ENCODE assay signal across 9 cellular contexts in the genomic region with DNA sequence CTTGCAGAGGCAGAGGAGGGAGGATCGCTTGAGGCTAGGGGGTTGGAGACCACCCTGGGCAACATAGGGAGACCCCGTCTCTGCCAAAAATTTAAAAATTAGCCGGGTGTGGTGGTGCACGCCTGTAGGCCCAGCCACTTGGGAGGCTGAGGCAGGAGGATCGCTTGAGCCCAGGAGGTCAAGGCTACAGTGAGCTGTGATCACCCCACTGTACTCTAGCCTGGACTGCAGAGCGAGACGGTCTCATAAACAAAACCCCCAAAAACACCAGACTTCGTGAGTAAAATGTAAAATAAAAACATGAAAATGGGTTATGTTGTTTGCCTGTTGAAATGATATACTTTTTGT. TPM values are rescaled to one million over a fixed set of nuclear protein-coding genes. Genes with fewer than 3 reads are reported as not detected.
A peak's percentile ranks its signal among the peaks of the same experiment; 100 is the strongest.
DNase-seq lines count a peak whose midpoint lies in the region; ATAC-seq and TF ChIP-seq lines count a peak whose summit lies in the region.
"Had no signal": no experiment of that assay in that cellular context is flagged by ENCODE, and none has a peak within 500 bp of the region (broad histone marks: within the 10 kb centered on the region; RNA-seq: fewer than 3 reads in every experiment).

No MANE protein-coding gene starts in this region.

- H3K9me3 Mint-ChIP-seq in activated T-helper 1 cell treated with anti-CD3 and anti-CD28 coated beads, Interleukin-12 subunit alpha, Interleukin-12 subunit beta, Interleukin-2, Interleukin-4 antibody, amounts not matched to agents 30 ng/mL and 10 ng/mL and 1 ng/mL, durations not matched to agents 14 hours and 24 hours and 36 hours: no peaks in the 10 kb centered on the region
- no peaks in the 10 kb centered on the region for H3K9me3 Mint-ChIP-seq in stimulated activated memory B cell treated with anti-CD40 and anti-IgM and Interleukin-4, amounts not matched to agents 10 μg/mL and 1 μg/mL and 100 μg/mL, for 72 hours

- no peak for TF ChIP-seq CTCF in HFF-Myc (IDR thresholded peaks at IDR 0.05; ENCODE audit: low read depth, low read length, missing control alignments)

- peaks cover 4% of the 10 kb centered on the region for H3K36me3 Mint-ChIP-seq in activated T-helper 1 cell treated with anti-CD3 and anti-CD28 coated beads, Interleukin-12 subunit alpha, Interleukin-12 subunit beta, Interleukin-2, Interleukin-4 antibody, amounts not matched to agents 30 ng/mL and 10 ng/mL and 1 ng/mL, durations not matched to agents 14 hours and 24 hours and 36 hours (ENCODE audit: low read depth)
- no peaks in the 10 kb centered on the region for H3K36me3 Mint-ChIP-seq in stimulated activated memory B cell treated with anti-CD40 and anti-IgM and Interleukin-4, amounts not matched to agents 10 μg/mL and 1 μg/mL and 100 μg/mL, for 72 hours

- H3K27ac Mint-ChIP-seq in activated T-helper 1 cell treated with anti-CD3 and anti-CD28 coated beads, Interleukin-12 subunit alpha, Interleukin-12 subunit beta, Interleukin-2, Interleukin-4 antibody, amounts not matched to agents 30 ng/mL and 10 ng/mL and 1 ng/mL, durations not matched to agents 14 hours and 24 hours and 36 hours: peak overlapping the region; percentile 61
- peak overlapping the region; percentile 87 for H3K27ac Mint-ChIP-seq in stimulated activated memory B cell treated with anti-CD40 and anti-IgM and Interleukin-4, amounts not matched to agents 10 μg/mL and 1 μg/mL and 100 μg/mL, for 72 hours

- intact Hi-C loops in activated T-helper 1 cell treated with anti-CD3 and anti-CD28 coated beads, Interleukin-12 subunit alpha, Interleukin-12 subunit beta, Interleukin-2, Interleukin-4 antibody, amounts not matched to agents 30 ng/mL and 10 ng/mL and 1 ng/mL, durations not matched to agents 14 hours and 24 hours and 36 hours (cut with micrococcal nuclease): loop anchor here (5.0 kb wide), 4 partner anchors 230 to 1455 kb away; a partner anchor contains a TSS

- peak overlapping the region; percentile 87 for H3K4me3 Mint-ChIP-seq in activated T-helper 1 cell treated with anti-CD3 and anti-CD28 coated beads, Interleukin-12 subunit alpha, Interleukin-12 subunit beta, Interleukin-2, Interleukin-4 antibody, amounts not matched to agents 30 ng/mL and 10 ng/mL and 1 ng/mL, durations not matched to agents 14 hours and 24 hours and 36 hours
- H3K4me3 Mint-ChIP-seq in stimulated activated memory B cell treated with anti-CD40 and anti-IgM and Interleukin-4, amounts not matched to agents 10 μg/mL and 1 μg/mL and 100 μg/mL, for 72 hours: peak overlapping the region; percentile 94

- peaks cover 11% of the 10 kb centered on the region for H3K27me3 Mint-ChIP-seq in activated T-helper 1 cell treated with anti-CD3 and anti-CD28 coated beads, Interleukin-12 subunit alpha, Interleukin-12 subunit beta, Interleukin-2, Interleukin-4 antibody, amounts not matched to agents 30 ng/mL and 10 ng/mL and 1 ng/mL, durations not matched to agents 14 hours and 24 hours and 36 hours (ENCODE audit: insufficient read depth)
- peaks cover 10% of the 10 kb centered on the region for H3K27me3 Mint-ChIP-seq in stimulated activated memory B cell treated with anti-CD40 and anti-IgM and Interleukin-4, amounts not matched to agents 10 μg/mL and 1 μg/mL and 100 μg/mL, for 72 hours

- DNase-seq in HFF-Myc (ENCODE audit: extremely low read depth, low read depth): no peak
- DNase-seq in activated T-helper 1 cell treated with anti-CD3 and anti-CD28 coated beads, Interleukin-12 subunit alpha, Interleukin-12 subunit beta, Interleukin-2, Interleukin-4 antibody, amounts not matched to agents 30 ng/mL and 10 ng/mL and 1 ng/mL, durations not matched to agents 14 hours and 24 hours and 36 hours (ENCODE audit: low spot score): no peak

- H3K4me1 Mint-ChIP-seq in activated T-helper 1 cell treated with anti-CD3 and anti-CD28 coated beads, Interleukin-12 subunit alpha, Interleukin-12 subunit beta, Interleukin-2, Interleukin-4 antibody, amounts not matched to agents 30 ng/mL and 10 ng/mL and 1 ng/mL, durations not matched to agents 14 hours and 24 hours and 36 hours (ENCODE audit: low read depth): peaks cover 26% of the 10 kb centered on the region
- peaks cover 27% of the 10 kb centered on the region for H3K4me1 Mint-ChIP-seq in stimulated activated memory B cell treated with anti-CD40 and anti-IgM and Interleukin-4, amounts not matched to agents 10 μg/mL and 1 μg/mL and 100 μg/mL, for 72 hours

- H3K9me3 ChIP-seq in iPS-18c (ENCODE audit: control insufficient read depth, insufficient read depth, low read length): no peaks in the 10 kb centered on the region

- peak overlapping the region; percentile 52 for H3K4me3 ChIP-seq in HFF-Myc (replicated peaks; ENCODE audit: low read depth, low read length)
- H3K4me3 ChIP-seq in iPS-18c (ENCODE audit: insufficient read depth, low read depth, low read length): peak overlapping the region; percentile 81

- ATAC-seq in stimulated activated memory B cell treated with anti-CD40 and anti-IgM and Interleukin-4, amounts not matched to agents 10 μg/mL and 1 μg/mL and 100 μg/mL, for 72 hours: no peak
- ATAC-seq in GM18511 (IDR thresholded peaks at IDR 0.05; ENCODE audit: unreplicated experiment) (no peak), HG03045 (IDR thresholded peaks at IDR 0.05; ENCODE audit: unreplicated experiment) (no peak), HG03565 (IDR thresholded peaks at IDR 0.05; ENCODE audit: unreplicated experiment) (no peak)

RNA-seq across cellular contexts. Expression of a gene that starts 0.7 kb away (rescaled TPM):
- total RNA-seq in activated T-helper 1 cell treated with anti-CD3 and anti-CD28 coated beads, Interleukin-12 subunit alpha, Interleukin-12 subunit beta, Interleukin-2, Interleukin-4 antibody, amounts not matched to agents 30 ng/mL and 10 ng/mL and 1 ng/mL, durations not matched to agents 14 hours and 24 hours and 36 hours: 4.6 and 5.0 TPM in 2 replicates

RNA-seq across cellular contexts. Expression of a gene that starts 12.5 kb away (rescaled TPM):
- total RNA-seq in activated T-helper 1 cell treated with anti-CD3 and anti-CD28 coated beads, Interleukin-12 subunit alpha, Interleukin-12 subunit beta, Interleukin-2, Interleukin-4 antibody, amounts not matched to agents 30 ng/mL and 10 ng/mL and 1 ng/mL, durations not matched to agents 14 hours and 24 hours and 36 hours: not detected in 2 replicates
- total RNA-seq: pulmonary artery endothelial cell; T-helper 1 cell treated with Interleukin-12 subunit alpha and Interleukin-12 subunit beta and Interleukin-4 antibody, amounts not matched to agents 30 ng/mL and 1 ng/mL, for 36 hours had no signal

RNA-seq across cellular contexts. Expression of a gene that starts 43.6 kb away (rescaled TPM):
- 35.6 and 37.9 TPM in 2 replicates for total RNA-seq in activated T-helper 1 cell treated with anti-CD3 and anti-CD28 coated beads, Interleukin-12 subunit alpha, Interleukin-12 subunit beta, Interleukin-2, Interleukin-4 antibody, amounts not matched to agents 30 ng/mL and 10 ng/mL and 1 ng/mL, durations not matched to agents 14 hours and 24 hours and 36 hours
